8 cellular contexts compared by ENCODE assay signal in genomic region chr2:61707984-61708852, GRCh38.
A peak's percentile ranks its signal among the peaks of the same experiment; 100 is the strongest.
DNase-seq lines count a peak whose midpoint lies in the region; ATAC-seq and TF ChIP-seq lines count a peak whose summit lies in the region.

No MANE protein-coding gene starts in this region.

- 74% methylated on average over 12 of the region's 12 CpGs for WGBS in mesenchymal stem cell

- no peak overlapping the region for H3K4me2 ChIP-seq in mesenchymal stem cell (ENCODE audit: low read length, poor library complexity, severe bottlenecking)

- H3K4ac ChIP-seq in mesenchymal stem cell (ENCODE audit: low read depth in 1 of 2, low read length in 2 of 2) = no peak overlapping the region

- no peak overlapping the region for H3K27ac ChIP-seq in mesenchymal stem cell (ENCODE audit: low read length, poor library complexity, severe bottlenecking)

- H3K4me3 Mint-ChIP-seq in activated CD4-positive, alpha-beta memory T cell treated with anti-CD3 and anti-CD28 coated beads for 36 hours = no peak overlapping the region
- H3K4me3 Mint-ChIP-seq in glutamatergic neuron (ENCODE audit: unreplicated experiment) = no peak overlapping the region

- peak; percentile 99 for ATAC-seq in HG02759 (IDR thresholded peaks at IDR 0.05; ENCODE audit: unreplicated experiment)

- H3K18ac ChIP-seq in mesenchymal stem cell (ENCODE audit: low read depth in 1 of 2, low read length in 2 of 2) = no peak overlapping the region

- H3K27me3 ChIP-seq in mesenchymal stem cell (ENCODE audit: control insufficient read depth in 1 of 2, insufficient read depth in 1 of 2, low read length in 2 of 2) = peaks cover 0 to 3% of the 10 kb centered on the region in 2 experiments

- H3K36me3 Mint-ChIP-seq in activated CD4-positive, alpha-beta memory T cell treated with anti-CD3 and anti-CD28 coated beads for 36 hours = no peaks in the 10 kb centered on the region
- no peaks in the 10 kb centered on the region for H3K36me3 Mint-ChIP-seq in glutamatergic neuron (ENCODE audit: unreplicated experiment)

- no peak overlapping the region for H2BK5ac ChIP-seq in mesenchymal stem cell (ENCODE audit: low read depth, low read length, poor library complexity, severe bottlenecking)

- H2BK12ac ChIP-seq in mesenchymal stem cell (ENCODE audit: low read length in 2 of 2) = no peak overlapping the region

- H3K4me1 Mint-ChIP-seq in activated CD4-positive, alpha-beta memory T cell treated with anti-CD3 and anti-CD28 coated beads for 36 hours (ENCODE audit: low read depth) = peaks cover 5% of the 10 kb centered on the region
- no peaks in the 10 kb centered on the region for H3K4me1 Mint-ChIP-seq in glutamatergic neuron (ENCODE audit: low read depth, unreplicated experiment)

- no peaks in the 10 kb centered on the region for H3K9me3 Mint-ChIP-seq in activated CD4-positive, alpha-beta memory T cell treated with anti-CD3 and anti-CD28 coated beads for 36 hours
- H3K9me3 Mint-ChIP-seq in glutamatergic neuron (ENCODE audit: unreplicated experiment) = no peaks in the 10 kb centered on the region

- peaks cover 2% of the 10 kb centered on the region for H3K4me1 ChIP-seq in mesenchymal stem cell (ENCODE audit: control insufficient read depth, insufficient read depth, low read depth, low read length)

- POLR2A ChIA-PET in activated CD4-positive, alpha-beta memory T cell treated with anti-CD3 and anti-CD28 coated beads for 36 hours (lab: Charles Lee) = no interaction called here

- no peak overlapping the region for H2BK120ac ChIP-seq in mesenchymal stem cell (ENCODE audit: low read depth, low read length)

- H3K23ac ChIP-seq in mesenchymal stem cell (ENCODE audit: low read length in 2 of 2) = no peak overlapping the region

- no peak overlapping the region for H3K4me3 ChIP-seq in mesenchymal stem cell (ENCODE audit: insufficient read depth in 1 of 2, low read depth in 1 of 2, low read length in 2 of 2)

- no peaks in the 10 kb centered on the region for H3K9me3 ChIP-seq in mesenchymal stem cell (ENCODE audit: control insufficient read depth, low read length)

- intact Hi-C loops in activated CD4-positive, alpha-beta memory T cell treated with anti-CD3 and anti-CD28 coated beads for 36 hours (cut with micrococcal nuclease) = loop anchor here (2.0 to 5.0 kb wide), 2 partner anchors 13 to 54 kb away; no protein-coding TSS in a partner anchor

- H2AK5ac ChIP-seq in mesenchymal stem cell (ENCODE audit: low read length, severe bottlenecking) = no peak overlapping the region

- H3K14ac ChIP-seq in mesenchymal stem cell (ENCODE audit: low read length in 2 of 2) = no peak overlapping the region

- H3K27me3 Mint-ChIP-seq in activated CD4-positive, alpha-beta memory T cell treated with anti-CD3 and anti-CD28 coated beads for 36 hours = no peaks in the 10 kb centered on the region
- no peaks in the 10 kb centered on the region for H3K27me3 Mint-ChIP-seq in glutamatergic neuron (ENCODE audit: unreplicated experiment)

- no peaks in the 10 kb centered on the region for H3K36me3 ChIP-seq in mesenchymal stem cell (ENCODE audit: control insufficient read depth in 1 of 2, insufficient read depth in 2 of 2, low read depth in 1 of 2, low read length in 2 of 2)

- no peak for TF ChIP-seq CTCF in glutamatergic neuron (IDR thresholded peaks at IDR 0.05; ENCODE audit: partially characterized antibody, unreplicated experiment)

- H2BK15ac ChIP-seq in mesenchymal stem cell (ENCODE audit: low read depth, poor library complexity, severe bottlenecking) = no peak overlapping the region

- no peak overlapping the region for H2AFZ ChIP-seq in mesenchymal stem cell (ENCODE audit: low read depth, low read length)

- H3K9ac ChIP-seq in mesenchymal stem cell (ENCODE audit: low read length) = no peak overlapping the region

- CTCF ChIA-PET in activated CD4-positive, alpha-beta memory T cell treated with anti-CD3 and anti-CD28 coated beads for 36 hours (lab: Charles Lee) = interaction anchor here (1.0 kb wide), 1 partner anchor 10 kb away, joined by 3 read pairs; no protein-coding TSS in a partner anchor

- H4K91ac ChIP-seq in mesenchymal stem cell (ENCODE audit: low read length) = no peak overlapping the region

- DNase-seq in activated CD4-positive, alpha-beta T cell treated with anti-CD3 and anti-CD28 coated beads for 48 hours = peak; percentile 41
- no peak for DNase-seq in activated CD4-positive, alpha-beta T cell treated with anti-CD3 and anti-CD28 coated beads, Interleukin-2, amount 50 U/mL, for 1 hour
- DNase-seq in NCI-H1417 (lab: John Stamatoyannopoulos, UW) (peak; percentile 77 to 95 (median 94)), mesenchymal stem cell (peak; percentile 61), OCI-M2 (lab: John Stamatoyannopoulos, UW; ENCODE audit: unreplicated experiment) (no peak), glutamatergic neuron (no peak)
- DNase-seq in activated CD4-positive, alpha-beta memory T cell treated with anti-CD3 and anti-CD28 coated beads for 36 hours = peak; percentile 56

- H3K27ac Mint-ChIP-seq in activated CD4-positive, alpha-beta memory T cell treated with anti-CD3 and anti-CD28 coated beads for 36 hours = no peak overlapping the region
- no peak overlapping the region for H3K27ac Mint-ChIP-seq in glutamatergic neuron (ENCODE audit: unreplicated experiment)

- no peak overlapping the region for H4K8ac ChIP-seq in mesenchymal stem cell (ENCODE audit: low read length)

- H3K79me1 ChIP-seq in mesenchymal stem cell (replicated peaks; ENCODE audit: low read length, poor library complexity, severe bottlenecking) = no peaks in the 10 kb centered on the region

Comparison
In these comparisons a context has a peak if more than half of its experiments do, and no peak if none do; other contexts are left out.
1. DNase-seq: peak in activated CD4-positive, alpha-beta T cell treated with anti-CD3 and anti-CD28 coated beads for 48 hours (single experiment), NCI-H1417 (3 of 3), activated CD4-positive, alpha-beta memory T cell treated with anti-CD3 and anti-CD28 coated beads for 36 hours (single experiment) and mesenchymal stem cell (single experiment); none in activated CD4-positive, alpha-beta T cell treated with anti-CD3 and anti-CD28 coated beads, Interleukin-2, amount 50 U/mL, for 1 hour (single experiment), OCI-M2 (single experiment) and glutamatergic neuron (single experiment).